Comparison of ENCODE assay signal across 1 cellular context in the genomic region with DNA sequence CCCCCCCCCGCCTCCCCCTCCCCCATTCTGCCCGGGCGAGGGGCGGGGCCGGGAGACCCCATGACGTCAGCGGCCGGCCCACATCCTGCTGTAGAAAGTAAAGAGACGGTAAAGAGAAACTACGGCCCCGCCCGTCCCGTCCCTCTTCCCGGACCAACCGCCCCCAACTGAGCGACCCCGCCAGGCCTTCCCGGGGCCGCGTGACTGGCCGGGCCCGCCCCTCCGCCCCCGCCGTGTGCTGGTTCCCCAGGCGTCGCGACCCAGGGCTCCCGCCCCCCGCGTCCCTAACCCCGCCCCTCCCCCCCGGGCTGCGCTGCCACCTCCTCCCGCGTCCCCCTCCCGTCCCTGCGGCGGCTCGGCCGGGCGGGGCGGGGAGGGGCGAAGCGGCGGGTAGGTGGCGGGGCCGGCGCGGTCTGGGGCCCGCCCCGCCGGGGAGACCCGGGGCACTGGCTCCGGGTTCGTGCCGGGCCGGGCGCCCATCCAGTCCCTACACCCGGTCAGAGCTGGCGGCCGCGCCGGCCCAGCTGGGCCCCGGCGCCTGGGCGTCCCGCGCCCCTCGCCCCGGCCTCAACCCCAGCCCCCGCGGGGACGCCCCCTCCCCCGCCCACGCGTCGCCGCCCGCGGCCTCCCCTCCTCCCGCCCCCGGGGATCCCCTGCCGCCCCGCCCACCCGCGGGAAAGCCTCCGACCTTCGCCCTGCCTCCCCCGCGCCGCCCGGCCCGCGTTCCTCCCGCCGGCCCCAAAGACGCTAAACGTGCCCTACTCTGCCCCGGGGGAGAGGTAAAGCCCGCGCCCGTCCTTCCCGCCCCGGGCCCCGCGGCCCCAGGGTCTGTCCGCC.
A peak's percentile ranks its signal among the peaks of the same experiment; 100 is the strongest.
TF ChIP-seq lines count a peak whose summit lies in the region.

No MANE protein-coding gene starts in this region.

TF ChIP-seq in HepG2, 621 proteins besides CTCF, POLR2A, EP300 and RAD21 (continued from another document and continues in another):
- no peak for TF ChIP-seq IRF9 (CRISPR knock-in tag; IDR thresholded peaks at IDR 0.05; ENCODE audit: borderline replicate concordance)
- TF ChIP-seq FOXJ3 (CRISPR knock-in tag; IDR thresholded peaks at IDR 0.05; ENCODE audit: borderline replicate concordance), result no peak
- TF ChIP-seq ZNF749 (CRISPR knock-in tag; IDR thresholded peaks at IDR 0.05; ENCODE audit: borderline replicate concordance), result no peak
- TF ChIP-seq ZNF557 (CRISPR knock-in tag; IDR thresholded peaks at IDR 0.05), result no peak
- no peak for TF ChIP-seq U2AF2 (IDR thresholded peaks at IDR 0.05; ENCODE audit: low read depth, low read length)
- TF ChIP-seq PAX8 (CRISPR knock-in tag; IDR thresholded peaks at IDR 0.05; ENCODE audit: borderline replicate concordance), result no peak
- no peak for TF ChIP-seq RELA (CRISPR knock-in tag; IDR thresholded peaks at IDR 0.05)
- TF ChIP-seq CCAR2 (optimal IDR thresholded peaks at IDR 0.05; ENCODE audit: low read depth, low read length), result no peak
- no peak for TF ChIP-seq TCF12 (IDR thresholded peaks at IDR 0.05)
- TF ChIP-seq TCF12 (CRISPR knock-in tag; IDR thresholded peaks at IDR 0.05), result no peak
- no peak for TF ChIP-seq MAF1 (CRISPR knock-in tag; IDR thresholded peaks at IDR 0.05; ENCODE audit: borderline replicate concordance)
- no peak for TF ChIP-seq HINFP (CRISPR knock-in tag; IDR thresholded peaks at IDR 0.05; ENCODE audit: low read depth)
- TF ChIP-seq MYNN (CRISPR knock-in tag; IDR thresholded peaks at IDR 0.05; ENCODE audit: low read depth), result no peak
- TF ChIP-seq ZNF552 (CRISPR knock-in tag; IDR thresholded peaks at IDR 0.05; ENCODE audit: borderline replicate concordance), result no peak
- TF ChIP-seq NFIC (IDR thresholded peaks at IDR 0.05; ENCODE audit: low read length), result no peak
- TF ChIP-seq GABPB1 (CRISPR knock-in tag; IDR thresholded peaks at IDR 0.05), result peak; percentile 70; the same call in 1 of the 2 replicates
- TF ChIP-seq, protein P1, sequence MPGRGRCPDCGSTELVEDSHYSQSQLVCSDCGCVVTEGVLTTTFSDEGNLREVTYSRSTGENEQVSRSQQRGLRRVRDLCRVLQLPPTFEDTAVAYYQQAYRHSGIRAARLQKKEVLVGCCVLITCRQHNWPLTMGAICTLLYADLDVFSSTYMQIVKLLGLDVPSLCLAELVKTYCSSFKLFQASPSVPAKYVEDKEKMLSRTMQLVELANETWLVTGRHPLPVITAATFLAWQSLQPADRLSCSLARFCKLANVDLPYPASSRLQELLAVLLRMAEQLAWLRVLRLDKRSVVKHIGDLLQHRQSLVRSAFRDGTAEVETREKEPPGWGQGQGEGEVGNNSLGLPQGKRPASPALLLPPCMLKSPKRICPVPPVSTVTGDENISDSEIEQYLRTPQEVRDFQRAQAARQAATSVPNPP (CRISPR knock-in tag; IDR thresholded peaks at IDR 0.05), result no peak
- TF ChIP-seq, protein P2, sequence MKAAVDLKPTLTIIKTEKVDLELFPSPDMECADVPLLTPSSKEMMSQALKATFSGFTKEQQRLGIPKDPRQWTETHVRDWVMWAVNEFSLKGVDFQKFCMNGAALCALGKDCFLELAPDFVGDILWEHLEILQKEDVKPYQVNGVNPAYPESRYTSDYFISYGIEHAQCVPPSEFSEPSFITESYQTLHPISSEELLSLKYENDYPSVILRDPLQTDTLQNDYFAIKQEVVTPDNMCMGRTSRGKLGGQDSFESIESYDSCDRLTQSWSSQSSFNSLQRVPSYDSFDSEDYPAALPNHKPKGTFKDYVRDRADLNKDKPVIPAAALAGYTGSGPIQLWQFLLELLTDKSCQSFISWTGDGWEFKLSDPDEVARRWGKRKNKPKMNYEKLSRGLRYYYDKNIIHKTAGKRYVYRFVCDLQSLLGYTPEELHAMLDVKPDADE (CRISPR knock-in tag; IDR thresholded peaks at IDR 0.05), result no peak
- no peak for TF ChIP-seq ZNF652 (CRISPR knock-in tag; IDR thresholded peaks at IDR 0.05; ENCODE audit: borderline replicate concordance, low read depth)
- TF ChIP-seq ZNF839 (CRISPR knock-in tag; IDR thresholded peaks at IDR 0.05; ENCODE audit: borderline replicate concordance), result no peak
- TF ChIP-seq ZNF773 (CRISPR knock-in tag; IDR thresholded peaks at IDR 0.05; ENCODE audit: borderline replicate concordance), result no peak
- TF ChIP-seq ZNF264 (CRISPR knock-in tag; IDR thresholded peaks at IDR 0.05), result no peak
- no peak for TF ChIP-seq FOXC1 (CRISPR knock-in tag; IDR thresholded peaks at IDR 0.05; ENCODE audit: borderline replicate concordance)
- no peak for TF ChIP-seq ZNF263 (CRISPR knock-in tag; IDR thresholded peaks at IDR 0.05)
- no peak for TF ChIP-seq ZSCAN20 (CRISPR knock-in tag; IDR thresholded peaks at IDR 0.05; ENCODE audit: borderline replicate concordance)
- 0 out of 2 replicates have a peak, but pooled peaks have one; percentile 3 for TF ChIP-seq CHD2 (IDR thresholded peaks at IDR 0.05; ENCODE audit: low read depth, low read length)
- TF ChIP-seq MYC (CRISPR knock-in tag; IDR thresholded peaks at IDR 0.05; ENCODE audit: borderline replicate concordance), result peak; percentile 32; the same call in 1 of the 2 replicates
- TF ChIP-seq RAD51 (IDR thresholded peaks at IDR 0.05; ENCODE audit: borderline replicate concordance), result no peak
- TF ChIP-seq ZBTB14 (CRISPR knock-in tag; IDR thresholded peaks at IDR 0.05), result no peak
- TF ChIP-seq, protein P3, sequence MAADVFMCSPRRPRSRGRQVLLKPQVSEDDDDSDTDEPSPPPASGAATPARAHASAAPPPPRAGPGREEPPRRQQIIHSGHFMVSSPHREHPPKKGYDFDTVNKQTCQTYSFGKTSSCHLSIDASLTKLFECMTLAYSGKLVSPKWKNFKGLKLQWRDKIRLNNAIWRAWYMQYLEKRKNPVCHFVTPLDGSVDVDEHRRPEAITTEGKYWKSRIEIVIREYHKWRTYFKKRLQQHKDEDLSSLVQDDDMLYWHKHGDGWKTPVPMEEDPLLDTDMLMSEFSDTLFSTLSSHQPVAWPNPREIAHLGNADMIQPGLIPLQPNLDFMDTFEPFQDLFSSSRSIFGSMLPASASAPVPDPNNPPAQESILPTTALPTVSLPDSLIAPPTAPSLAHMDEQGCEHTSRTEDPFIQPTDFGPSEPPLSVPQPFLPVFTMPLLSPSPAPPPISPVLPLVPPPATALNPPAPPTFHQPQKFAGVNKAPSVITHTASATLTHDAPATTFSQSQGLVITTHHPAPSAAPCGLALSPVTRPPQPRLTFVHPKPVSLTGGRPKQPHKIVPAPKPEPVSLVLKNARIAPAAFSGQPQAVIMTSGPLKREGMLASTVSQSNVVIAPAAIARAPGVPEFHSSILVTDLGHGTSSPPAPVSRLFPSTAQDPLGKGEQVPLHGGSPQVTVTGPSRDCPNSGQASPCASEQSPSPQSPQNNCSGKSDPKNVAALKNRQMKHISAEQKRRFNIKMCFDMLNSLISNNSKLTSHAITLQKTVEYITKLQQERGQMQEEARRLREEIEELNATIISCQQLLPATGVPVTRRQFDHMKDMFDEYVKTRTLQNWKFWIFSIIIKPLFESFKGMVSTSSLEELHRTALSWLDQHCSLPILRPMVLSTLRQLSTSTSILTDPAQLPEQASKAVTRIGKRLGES (CRISPR knock-in tag; IDR thresholded peaks at IDR 0.05; ENCODE audit: borderline replicate concordance), result no peak
- TF ChIP-seq, protein P4, sequence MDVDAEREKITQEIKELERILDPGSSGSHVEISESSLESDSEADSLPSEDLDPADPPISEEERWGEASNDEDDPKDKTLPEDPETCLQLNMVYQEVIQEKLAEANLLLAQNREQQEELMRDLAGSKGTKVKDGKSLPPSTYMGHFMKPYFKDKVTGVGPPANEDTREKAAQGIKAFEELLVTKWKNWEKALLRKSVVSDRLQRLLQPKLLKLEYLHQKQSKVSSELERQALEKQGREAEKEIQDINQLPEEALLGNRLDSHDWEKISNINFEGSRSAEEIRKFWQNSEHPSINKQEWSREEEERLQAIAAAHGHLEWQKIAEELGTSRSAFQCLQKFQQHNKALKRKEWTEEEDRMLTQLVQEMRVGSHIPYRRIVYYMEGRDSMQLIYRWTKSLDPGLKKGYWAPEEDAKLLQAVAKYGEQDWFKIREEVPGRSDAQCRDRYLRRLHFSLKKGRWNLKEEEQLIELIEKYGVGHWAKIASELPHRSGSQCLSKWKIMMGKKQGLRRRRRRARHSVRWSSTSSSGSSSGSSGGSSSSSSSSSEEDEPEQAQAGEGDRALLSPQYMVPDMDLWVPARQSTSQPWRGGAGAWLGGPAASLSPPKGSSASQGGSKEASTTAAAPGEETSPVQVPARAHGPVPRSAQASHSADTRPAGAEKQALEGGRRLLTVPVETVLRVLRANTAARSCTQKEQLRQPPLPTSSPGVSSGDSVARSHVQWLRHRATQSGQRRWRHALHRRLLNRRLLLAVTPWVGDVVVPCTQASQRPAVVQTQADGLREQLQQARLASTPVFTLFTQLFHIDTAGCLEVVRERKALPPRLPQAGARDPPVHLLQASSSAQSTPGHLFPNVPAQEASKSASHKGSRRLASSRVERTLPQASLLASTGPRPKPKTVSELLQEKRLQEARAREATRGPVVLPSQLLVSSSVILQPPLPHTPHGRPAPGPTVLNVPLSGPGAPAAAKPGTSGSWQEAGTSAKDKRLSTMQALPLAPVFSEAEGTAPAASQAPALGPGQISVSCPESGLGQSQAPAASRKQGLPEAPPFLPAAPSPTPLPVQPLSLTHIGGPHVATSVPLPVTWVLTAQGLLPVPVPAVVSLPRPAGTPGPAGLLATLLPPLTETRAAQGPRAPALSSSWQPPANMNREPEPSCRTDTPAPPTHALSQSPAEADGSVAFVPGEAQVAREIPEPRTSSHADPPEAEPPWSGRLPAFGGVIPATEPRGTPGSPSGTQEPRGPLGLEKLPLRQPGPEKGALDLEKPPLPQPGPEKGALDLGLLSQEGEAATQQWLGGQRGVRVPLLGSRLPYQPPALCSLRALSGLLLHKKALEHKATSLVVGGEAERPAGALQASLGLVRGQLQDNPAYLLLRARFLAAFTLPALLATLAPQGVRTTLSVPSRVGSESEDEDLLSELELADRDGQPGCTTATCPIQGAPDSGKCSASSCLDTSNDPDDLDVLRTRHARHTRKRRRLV (CRISPR knock-in tag; IDR thresholded peaks at IDR 0.05), result no peak
- no peak for TF ChIP-seq ZNF431 (CRISPR knock-in tag; IDR thresholded peaks at IDR 0.05; ENCODE audit: borderline replicate concordance, low read depth)
- no peak; the same call in 1 of the 2 replicates for TF ChIP-seq RXRA (CRISPR knock-in tag; IDR thresholded peaks at IDR 0.05)
- TF ChIP-seq IKZF5 (CRISPR knock-in tag; IDR thresholded peaks at IDR 0.05), result no peak
- no peak for TF ChIP-seq GFI1 (CRISPR knock-in tag; IDR thresholded peaks at IDR 0.05; ENCODE audit: borderline replicate concordance)
- TF ChIP-seq POLR2AphosphoS2 (IDR thresholded peaks at IDR 0.05; ENCODE audit: low read depth, low read length), result no peak
- no peak for TF ChIP-seq ZNF260 (CRISPR knock-in tag; IDR thresholded peaks at IDR 0.05; ENCODE audit: borderline replicate concordance, low read depth)
- no peak for TF ChIP-seq ZNF747 (CRISPR knock-in tag; IDR thresholded peaks at IDR 0.05; ENCODE audit: borderline replicate concordance)
- TF ChIP-seq SRSF1 (optimal IDR thresholded peaks at IDR 0.05; ENCODE audit: low read depth, low read length), result no peak
- TF ChIP-seq ZNF326 (CRISPR knock-in tag; IDR thresholded peaks at IDR 0.05; ENCODE audit: borderline replicate concordance), result no peak
- TF ChIP-seq ZNF101 (CRISPR knock-in tag; IDR thresholded peaks at IDR 0.05; ENCODE audit: borderline replicate concordance, low read depth), result no peak
- no peak for TF ChIP-seq GRHL1 (CRISPR knock-in tag; conservative IDR thresholded peaks at IDR 0.05)
- no peak for TF ChIP-seq DPF2 (CRISPR knock-in tag; IDR thresholded peaks at IDR 0.05; ENCODE audit: borderline replicate concordance, low read depth)
- peak; percentile 20 for TF ChIP-seq HNRNPLL (IDR thresholded peaks at IDR 0.05; ENCODE audit: low read depth, low read length, poor library complexity, severe bottlenecking)
